Comparison of ENCODE assay signal across 21 cellular contexts in the genomic region with DNA sequence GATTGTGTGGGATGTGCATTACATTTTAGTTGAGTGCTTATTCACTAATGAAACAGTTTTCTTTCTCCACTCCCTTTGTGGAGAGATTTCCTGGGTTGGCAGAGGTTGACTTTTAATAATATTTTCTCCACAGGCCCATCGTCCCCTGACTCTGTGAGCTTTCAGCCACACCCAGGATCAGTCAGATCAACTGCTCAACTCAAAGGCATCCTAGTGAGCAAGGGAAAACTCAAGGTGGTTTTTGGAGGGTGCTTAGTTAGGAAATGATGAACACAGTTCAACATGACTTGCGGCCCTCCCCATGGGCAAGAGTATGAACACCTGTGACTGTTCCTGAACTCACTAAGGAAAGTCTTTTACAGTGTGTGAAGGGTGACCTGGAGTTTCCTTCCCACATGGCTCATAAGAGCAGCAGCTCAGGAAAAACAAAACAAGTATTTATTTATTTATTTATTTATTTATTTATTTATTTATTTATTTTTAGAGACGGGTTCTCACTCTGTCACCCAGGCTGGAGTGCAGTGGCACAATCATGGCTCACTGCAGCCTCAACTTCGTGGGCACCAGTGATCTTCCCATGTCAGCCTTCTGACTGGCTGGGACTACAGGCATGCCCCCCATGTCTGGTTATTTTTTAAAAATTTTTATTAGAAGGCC.
"Had no signal": no experiment of that assay in that cellular context is flagged by ENCODE, and none has a peak within 500 bp of the region (broad histone marks: within the 10 kb centered on the region; RNA-seq: fewer than 3 reads in every experiment).

No MANE protein-coding gene starts in this region.

- H3K4me3 Mint-ChIP-seq: activated CD4-positive, alpha-beta T cell treated with anti-CD3 and anti-CD28 coated beads, Interleukin-2, amount 10 ng/mL, durations not matched to agents 24 days and 14 days; activated T-helper 17 cell treated with anti-CD3 and anti-CD28 coated beads, Interleukin-2, amount 50 U/mL, for 72 hours; dendritic cell treated with granulocyte-macrophage colony-stimulating factor and Interleukin-4, amounts not matched to agents 40 ng/mL and 50 ng/mL, for 4 days; natural killer cell treated with Interleukin-12 subunit alpha and Interleukin-12 subunit beta and Interleukin-15 and Interleukin-18, amount 100 ng/mL, for 72 hours had no signal

- H3K4me3 ChIP-seq: left lung, skin epidermis, suprapubic skin had no signal

- H3K36me3 ChIP-seq: left lung, suprapubic skin had no signal

- H3K4me1 Mint-ChIP-seq: activated T-helper 17 cell treated with anti-CD3 and anti-CD28 coated beads, Interleukin-2, amount 50 U/mL, for 72 hours had no signal

- FAIRE-seq: keratinocyte, TTC549 had no signal

- ATAC-seq: activated T-helper 17 cell treated with anti-CD3 and anti-CD28 coated beads, Interleukin-2, amount 50 U/mL, for 72 hours; natural killer cell treated with Interleukin-12 subunit alpha and Interleukin-12 subunit beta and Interleukin-15 and Interleukin-18, amount 100 ng/mL, for 72 hours; right cardiac atrium; stimulated activated naive CD8-positive, alpha-beta T cell treated with anti-CD3 and anti-CD28 coated beads, Interleukin-15, Interleukin-2, amounts not matched to agents 100 U/mL and 50 U/mL, for 24 hours had no signal

- DNase-seq: activated CD4-positive, alpha-beta T cell treated with anti-CD3 and anti-CD28 coated beads, Interleukin-2, amount 10 ng/mL, durations not matched to agents 24 days and 14 days; activated CD4-positive, CD25-positive, alpha-beta regulatory T cell; activated naive CD4-positive, alpha-beta T cell treated with Interleukin-2 at 50 U/mL for 16 hours; aorta; effector memory CD4-positive, alpha-beta T cell; hippocampal formation; left lung; right cardiac atrium; stimulated activated CD4-positive, alpha-beta T cell treated with anti-CD3 and anti-CD28 coated beads, Interleukin-4, amount 100 ng/mL, for 4 hours; stimulated activated CD8-positive, alpha-beta memory T cell treated with anti-CD3 and anti-CD28 coated beads, Interleukin-4, amount 100 ng/mL, for 48 hours; stimulated activated naive CD8-positive, alpha-beta T cell treated with anti-CD3 and anti-CD28 coated beads, Interleukin-15, Interleukin-2, amounts not matched to agents 100 U/mL and 50 U/mL, for 24 hours; SW 1271; trophoblast cell had no signal

- H3K27me3 Mint-ChIP-seq: activated CD4-positive, alpha-beta T cell treated with anti-CD3 and anti-CD28 coated beads, Interleukin-2, amount 10 ng/mL, durations not matched to agents 24 days and 14 days; activated T-helper 17 cell treated with anti-CD3 and anti-CD28 coated beads, Interleukin-2, amount 50 U/mL, for 72 hours; dendritic cell treated with granulocyte-macrophage colony-stimulating factor and Interleukin-4, amounts not matched to agents 40 ng/mL and 50 ng/mL, for 4 days; natural killer cell treated with Interleukin-12 subunit alpha and Interleukin-12 subunit beta and Interleukin-15 and Interleukin-18, amount 100 ng/mL, for 72 hours had no signal

- H3K27ac ChIP-seq: suprapubic skin had no signal

- H3K27me3 ChIP-seq: left lung, suprapubic skin had no signal

- H3K9me3 ChIP-seq: left lung, suprapubic skin had no signal

- H3K36me3 Mint-ChIP-seq: natural killer cell treated with Interleukin-12 subunit alpha and Interleukin-12 subunit beta and Interleukin-15 and Interleukin-18, amount 100 ng/mL, for 72 hours had no signal

- H3K27ac Mint-ChIP-seq: activated CD4-positive, alpha-beta T cell treated with anti-CD3 and anti-CD28 coated beads, Interleukin-2, amount 10 ng/mL, durations not matched to agents 24 days and 14 days; activated T-helper 17 cell treated with anti-CD3 and anti-CD28 coated beads, Interleukin-2, amount 50 U/mL, for 72 hours; dendritic cell treated with granulocyte-macrophage colony-stimulating factor and Interleukin-4, amounts not matched to agents 40 ng/mL and 50 ng/mL, for 4 days; natural killer cell treated with Interleukin-12 subunit alpha and Interleukin-12 subunit beta and Interleukin-15 and Interleukin-18, amount 100 ng/mL, for 72 hours; progenitor cell of endocrine pancreas had no signal

- H3K9me3 Mint-ChIP-seq: activated CD4-positive, alpha-beta T cell treated with anti-CD3 and anti-CD28 coated beads, Interleukin-2, amount 10 ng/mL, durations not matched to agents 24 days and 14 days; activated T-helper 17 cell treated with anti-CD3 and anti-CD28 coated beads, Interleukin-2, amount 50 U/mL, for 72 hours; dendritic cell treated with granulocyte-macrophage colony-stimulating factor and Interleukin-4, amounts not matched to agents 40 ng/mL and 50 ng/mL, for 4 days; natural killer cell treated with Interleukin-12 subunit alpha and Interleukin-12 subunit beta and Interleukin-15 and Interleukin-18, amount 100 ng/mL, for 72 hours had no signal
